In the genomic region with DNA sequence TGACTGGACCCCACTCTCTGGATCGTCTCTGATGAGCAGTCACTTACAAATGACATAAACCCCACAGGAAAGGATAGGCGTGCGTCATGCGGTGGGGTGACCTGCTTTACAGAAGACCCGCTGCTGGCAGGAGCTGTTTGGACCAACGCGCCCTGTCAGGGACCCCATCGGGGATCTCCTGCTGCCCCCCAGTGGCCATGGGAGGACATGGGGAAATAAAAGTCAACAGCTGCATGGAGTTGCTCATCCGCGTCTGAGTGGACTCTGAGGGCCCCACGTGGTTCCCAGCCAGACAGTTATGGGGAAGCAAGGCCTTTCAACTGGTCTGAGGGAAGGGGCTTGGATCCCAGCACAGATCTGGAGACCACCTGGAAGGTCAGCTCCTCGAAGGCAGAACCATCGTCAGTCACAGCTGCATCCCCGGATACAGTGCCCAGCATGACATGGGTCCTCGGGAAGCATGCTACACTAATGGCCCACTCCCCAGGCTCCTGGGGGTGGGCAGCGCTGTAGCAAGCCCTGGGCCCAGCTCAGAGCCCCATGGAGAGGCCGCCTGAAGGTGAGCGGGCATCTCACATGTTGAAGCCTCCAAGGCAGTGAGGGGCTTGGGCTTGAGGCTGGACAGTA, we compare ENCODE assay signal across 9 cellular contexts. TPM values are rescaled to one million over a fixed set of nuclear protein-coding genes. Genes with fewer than 3 reads are reported as not detected.
DNase-seq lines count a peak whose midpoint lies in the region; ATAC-seq and TF ChIP-seq lines count a peak whose summit lies in the region.
"Had no signal": no experiment of that assay in that cellular context is flagged by ENCODE, and none has a peak within 500 bp of the region (broad histone marks: within the 10 kb centered on the region; RNA-seq: fewer than 3 reads in every experiment).

No MANE protein-coding gene starts in this region.

- ATAC-seq in HG02759 (IDR thresholded peaks at IDR 0.05; ENCODE audit: unreplicated experiment) (peak; percentile 81), GM19328 (IDR thresholded peaks at IDR 0.05; ENCODE audit: unreplicated experiment) (no peak)

- no peaks in the 10 kb centered on the region for H3K27me3 ChIP-seq in liver (ENCODE audit: control insufficient read depth in 4 of 4, insufficient read depth in 4 of 4, low read length in 3 of 4)

- DNase-seq in Caki2 (ENCODE audit: low read depth) (peak; percentile 60), NCI-H510A (lab: John Stamatoyannopoulos, UW) (peak; percentile 70), chondrocyte (ENCODE audit: low spot score) (peak; percentile 93)
- peak; percentile 71 to 75 for DNase-seq in activated CD4-positive, alpha-beta T cell treated with anti-CD3 and anti-CD28 coated beads for 4 hours
- peak; percentile 82 for DNase-seq in stimulated activated CD4-positive, alpha-beta T cell treated with anti-CD3 and anti-CD28 coated beads, Interleukin-4, amount 100 ng/mL, for 24 hours

- no peaks in the 10 kb centered on the region for H3K27me3 Mint-ChIP-seq in chondrocyte (ENCODE audit: low read depth)

- WGBS in liver = 19% methylated on average over 18 of the region's 18 CpGs

- H3K4me1 ChIP-seq in liver (ENCODE audit: control insufficient read depth in 4 of 4, insufficient read depth in 4 of 4, low read length in 3 of 4) = peaks cover 5 to 29% (median 20%) of the 10 kb centered on the region in 4 donors

- H3K27ac ChIP-seq in liver (ENCODE audit: low read depth in 1 of 2, low read length in 2 of 2) = no peak overlapping the region
- H3K27ac ChIP-seq: SK-N-MC had no signal

- no peak overlapping the region for H3K9ac ChIP-seq in liver (ENCODE audit: low read depth in 1 of 2, low read length in 2 of 2)

- no peaks in the 10 kb centered on the region for H3K9me3 Mint-ChIP-seq in chondrocyte (ENCODE audit: low read depth)

- H3K4me3 Mint-ChIP-seq in chondrocyte (ENCODE audit: unreplicated experiment) = no peak overlapping the region

- in situ Hi-C loops in Caki2 (cut with HindIII; ENCODE audit: low pct_unique_long_range_greater_than_20kb, low sequenced_read_pairs) = no loop called here

- peaks cover 18% of the 10 kb centered on the region for H3K4me1 Mint-ChIP-seq in chondrocyte (ENCODE audit: low read depth)

- H3K27ac Mint-ChIP-seq in chondrocyte (ENCODE audit: unreplicated experiment) = no peak overlapping the region

- TF ChIP-seq CTCF in chondrocyte (IDR thresholded peaks at IDR 0.05) (peak; percentile 94), liver (IDR thresholded peaks at IDR 0.05; ENCODE audit: low read depth, low read length, missing input control) (peak; percentile 84)

- no peak overlapping the region for H3K4me3 ChIP-seq in liver (ENCODE audit: low read depth in 1 of 3, low read length in 3 of 3)
- H3K4me3 ChIP-seq: SK-N-MC had no signal

- no peaks in the 10 kb centered on the region for H3K36me3 Mint-ChIP-seq in chondrocyte (ENCODE audit: low read depth)

- TF ChIP-seq RAD21 in liver (IDR thresholded peaks at IDR 0.05) = peak; percentile 93 to 95

- H3K9me3 ChIP-seq in liver (ENCODE audit: control insufficient read depth in 4 of 4, low read length in 3 of 4) = no peaks in the 10 kb centered on the region

- H3K36me3 ChIP-seq in liver (ENCODE audit: control insufficient read depth in 4 of 4, insufficient read depth in 3 of 4, low read depth in 1 of 4, low read length in 3 of 4) = no peaks in the 10 kb centered on the region

TF ChIP-seq in liver, 16 proteins besides CTCF, POLR2A, EP300 and RAD21:
- TF ChIP-seq RXRA (IDR thresholded peaks at IDR 0.05) (peak in 1 of 2 donors; percentile 19), FOXA2 (IDR thresholded peaks at IDR 0.05) (peak; percentile 15), HNF4A (conservative IDR thresholded peaks at IDR 0.05) (peak in 1 of 2 donors; percentile 9)
- TF ChIP-seq, protein P1, sequence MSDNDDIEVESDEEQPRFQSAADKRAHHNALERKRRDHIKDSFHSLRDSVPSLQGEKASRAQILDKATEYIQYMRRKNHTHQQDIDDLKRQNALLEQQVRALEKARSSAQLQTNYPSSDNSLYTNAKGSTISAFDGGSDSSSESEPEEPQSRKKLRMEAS (IDR thresholded peaks at IDR 0.05) = no peak
TF ChIP-seq in liver: peak in this region for 3.

RNA-seq across cellular contexts. Expression of a gene that starts 32.1 kb away (rescaled TPM):
- 3.1 and 3.3 TPM in 2 replicates for total RNA-seq in Caki2 (2014; rRNA removed; shearing (Covaris generic); ENCODE audit: low replicate concordance)
- total RNA-seq in chondrocyte (2.4 to 6.3 TPM (median 3.1 TPM) in 3 replicates), liver (10 to 100 TPM in 1 of 2 donors, 1 to 10 TPM in 1; 7.2 to 28.4 TPM)
- 10 to 100 TPM; 19.8 to 27.4 TPM for polyA plus RNA-seq in liver

RNA-seq across cellular contexts. Expression of a gene that starts 46.4 kb away (rescaled TPM):
- not detected in 2 replicates for total RNA-seq in Caki2 (2014; rRNA removed; shearing (Covaris generic); ENCODE audit: low replicate concordance)
- total RNA-seq in chondrocyte = 0.22 to 0.82 TPM in 2 of 3 replicates, not detected in the other
- total RNA-seq in liver = 1 to 10 TPM in 1 of 2 donors, under 1 TPM in 1; 0.51 to 1.3 TPM
- polyA plus RNA-seq in liver = under 1 TPM; 0.76 to 0.86 TPM
